Comparison of ENCODE assay signal across 8 cellular contexts in genomic region chr16:12803203-12804093, GRCh38. TPM values are rescaled to one million over a fixed set of nuclear protein-coding genes. Genes with fewer than 3 reads are reported as not detected.
DNase-seq lines count a peak whose midpoint lies in the region; FAIRE-seq and TF ChIP-seq lines count a peak whose summit lies in the region.

A gene with protein sequence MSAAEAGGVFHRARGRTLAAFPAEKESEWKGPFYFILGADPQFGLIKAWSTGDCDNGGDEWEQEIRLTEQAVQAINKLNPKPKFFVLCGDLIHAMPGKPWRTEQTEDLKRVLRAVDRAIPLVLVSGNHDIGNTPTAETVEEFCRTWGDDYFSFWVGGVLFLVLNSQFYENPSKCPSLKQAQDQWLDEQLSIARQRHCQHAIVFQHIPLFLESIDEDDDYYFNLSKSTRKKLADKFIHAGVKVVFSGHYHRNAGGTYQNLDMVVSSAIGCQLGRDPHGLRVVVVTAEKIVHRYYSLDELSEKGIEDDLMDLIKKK (minus strand): TSS chr16:12803887. CDS start chr16:12803776, 111 bp downstream.

- H3K27me3 Mint-ChIP-seq in activated naive CD4-positive, alpha-beta T cell treated with anti-CD3 and anti-CD28 coated beads for 36 hours (ENCODE audit: low read depth), result no peaks in the 10 kb centered on the region

- no peak for FAIRE-seq in H54 (lab: Jason Lieb, UNC)
- no peak for FAIRE-seq in frontal cortex (lab: Jason Lieb, UNC)

- peak; percentile 39; the same call in 1 of the 2 replicates for TF ChIP-seq POLR2A in H54 (IDR thresholded peaks at IDR 0.05; ENCODE audit: low read depth, low read length)

- H3K9ac ChIP-seq in ES-I3 (ENCODE audit: low read depth, low read length) (peak within 1 kb of the TSS; percentile 67), subcutaneous abdominal adipose tissue (ENCODE audit: low read length in 5 of 5) (peak within 1 kb of the TSS; percentile 23 to 81 (median 68))

- H3K36me3 ChIP-seq in ES-I3 (ENCODE audit: insufficient read depth, low read length) (no peaks in the 10 kb centered on the region), MG63 (no peaks in the 10 kb centered on the region), neutrophil (peaks cover 12% of the 10 kb centered on the region), subcutaneous abdominal adipose tissue (ENCODE audit: control insufficient read depth in 5 of 5, insufficient read depth in 5 of 5, low read length in 5 of 5) (no peaks in the 10 kb centered on the region)

- no peaks in the 10 kb centered on the region for H3K9me3 Mint-ChIP-seq in activated naive CD4-positive, alpha-beta T cell treated with anti-CD3 and anti-CD28 coated beads for 36 hours

- H3K4me3 Mint-ChIP-seq in activated naive CD4-positive, alpha-beta T cell treated with anti-CD3 and anti-CD28 coated beads for 36 hours, result peak within 1 kb of the TSS; percentile 91

- peak within 1 kb of the TSS; percentile 90 for H3K27ac Mint-ChIP-seq in activated naive CD4-positive, alpha-beta T cell treated with anti-CD3 and anti-CD28 coated beads for 36 hours

- peak; percentile 30 for TF ChIP-seq CTCF in neutrophil (IDR thresholded peaks at IDR 0.05)

- intact Hi-C loops in activated naive CD4-positive, alpha-beta T cell treated with anti-CD3 and anti-CD28 coated beads for 36 hours (cut with micrococcal nuclease), result loop anchor here (1.0 to 5.0 kb wide), 4 partner anchors 53 to 886 kb away; partner anchors contain the start of gene GSPT1

- DNase-seq in H54 (ENCODE audit: insufficient read length, low spot score) (peak; percentile 81), MG63 (peak; percentile 98), SK-MEL-5 (ENCODE audit: low read depth, low spot score) (peak; percentile 88), frontal cortex (ENCODE audit: low spot score in 2 of 2) (peak; percentile 78 to 89)
- peak; percentile 92 for DNase-seq in activated naive CD4-positive, alpha-beta T cell treated with anti-CD3 and anti-CD28 coated beads for 36 hours

- H3K4me1 Mint-ChIP-seq in activated naive CD4-positive, alpha-beta T cell treated with anti-CD3 and anti-CD28 coated beads for 36 hours (ENCODE audit: low read depth), result peaks cover 20% of the 10 kb centered on the region

- no peaks in the 10 kb centered on the region for H3K36me3 Mint-ChIP-seq in activated naive CD4-positive, alpha-beta T cell treated with anti-CD3 and anti-CD28 coated beads for 36 hours (ENCODE audit: low read depth)

- no peaks in the 10 kb centered on the region for H3K27me3 ChIP-seq in MG63
- H3K27me3 ChIP-seq in neutrophil, result no peaks in the 10 kb centered on the region
- H3K27me3 ChIP-seq in subcutaneous abdominal adipose tissue (ENCODE audit: control insufficient read depth in 5 of 5, insufficient read depth in 4 of 5, low read length in 5 of 5), result no peaks in the 10 kb centered on the region

- H3K27ac ChIP-seq in neutrophil (peak within 1 kb of the TSS; percentile 98), subcutaneous abdominal adipose tissue (ENCODE audit: low read depth, low read length) (peak within 1 kb of the TSS; percentile 60)

- H3K4me3 ChIP-seq in MG63 (peak within 1 kb of the TSS; percentile 81), neutrophil (ENCODE audit: low read depth in 1 of 2, low read length in 1 of 2) (peak within 1 kb of the TSS; percentile 96 to 100), subcutaneous abdominal adipose tissue (ENCODE audit: low read depth in 1 of 5, low read length in 5 of 5) (peak within 1 kb of the TSS; percentile 88 to 95 (median 91))

- CTCF ChIA-PET in activated naive CD4-positive, alpha-beta T cell treated with anti-CD3 and anti-CD28 coated beads for 36 hours (lab: Charles Lee), result interaction anchor here (1.0 kb wide), 1 partner anchor 349 kb away, joined by 3 read pairs; no protein-coding TSS in a partner anchor

- H3K9me3 ChIP-seq in ES-I3 (ENCODE audit: control insufficient read depth, insufficient read depth, low read length), result no peaks in the 10 kb centered on the region
- H3K9me3 ChIP-seq in MG63, result no peaks in the 10 kb centered on the region
- H3K9me3 ChIP-seq in neutrophil, result no peaks in the 10 kb centered on the region
- H3K9me3 ChIP-seq in subcutaneous abdominal adipose tissue (ENCODE audit: control insufficient read depth in 5 of 5, low read length in 5 of 5), result no peaks in the 10 kb centered on the region

- in situ Hi-C loops in SK-MEL-5 (cut with HindIII; ENCODE audit: low pct_unique_long_range_greater_than_20kb, low sequenced_read_pairs), result no loop called here

- H3K4me1 ChIP-seq in ES-I3 (ENCODE audit: insufficient read depth, low read length) (peaks cover 10% of the 10 kb centered on the region; the same call in 1 of the 2 replicates), neutrophil (ENCODE audit: control insufficient read depth in 1 of 2, insufficient read depth in 1 of 2, low read depth in 1 of 2, low read length in 1 of 2) (peaks cover 51 to 53% of the 10 kb centered on the region in 2 experiments), subcutaneous abdominal adipose tissue (ENCODE audit: control insufficient read depth in 5 of 5, insufficient read depth in 5 of 5, low read length in 5 of 5) (peaks cover 3 to 33% (median 25%) of the 10 kb centered on the region in 5 donors)

RNA-seq across cellular contexts. Expression of the gene that starts here (rescaled TPM):
- total RNA-seq in MG63 (2014; rRNA removed; shearing (Covaris generic); ENCODE audit: low replicate concordance), result 27.3 and 28.3 TPM in 2 replicates
- 11.5 and 12.4 TPM in 2 replicates for total RNA-seq in SK-MEL-5 (2014; rRNA removed; shearing (Covaris generic))
- polyA plus RNA-seq in SK-MEL-5 (2015; cell fraction: cytosol; rRNA removed), result 11.5 and 13.6 TPM in 2 replicates
- 1.2 and 5.6 TPM in 2 replicates for polyA plus RNA-seq in SK-MEL-5 (2015; cell fraction: nucleus; rRNA removed)
- total RNA-seq in activated naive CD4-positive, alpha-beta T cell treated with anti-CD3 and anti-CD28 coated beads for 36 hours, result 1 to 10 TPM; 6.4 to 6.5 TPM
- total RNA-seq in frontal cortex, result 4.1 TPM

Comparison
In these comparisons a context has a peak if more than half of its experiments do, and no peak if none do; other contexts are left out.
1. Peak in every context shown above with its lines: DNase-seq, H3K4me3 ChIP-seq and H3K27ac ChIP-seq.